Comparison of ENCODE assay signal across 8 cellular contexts in the genomic region with DNA sequence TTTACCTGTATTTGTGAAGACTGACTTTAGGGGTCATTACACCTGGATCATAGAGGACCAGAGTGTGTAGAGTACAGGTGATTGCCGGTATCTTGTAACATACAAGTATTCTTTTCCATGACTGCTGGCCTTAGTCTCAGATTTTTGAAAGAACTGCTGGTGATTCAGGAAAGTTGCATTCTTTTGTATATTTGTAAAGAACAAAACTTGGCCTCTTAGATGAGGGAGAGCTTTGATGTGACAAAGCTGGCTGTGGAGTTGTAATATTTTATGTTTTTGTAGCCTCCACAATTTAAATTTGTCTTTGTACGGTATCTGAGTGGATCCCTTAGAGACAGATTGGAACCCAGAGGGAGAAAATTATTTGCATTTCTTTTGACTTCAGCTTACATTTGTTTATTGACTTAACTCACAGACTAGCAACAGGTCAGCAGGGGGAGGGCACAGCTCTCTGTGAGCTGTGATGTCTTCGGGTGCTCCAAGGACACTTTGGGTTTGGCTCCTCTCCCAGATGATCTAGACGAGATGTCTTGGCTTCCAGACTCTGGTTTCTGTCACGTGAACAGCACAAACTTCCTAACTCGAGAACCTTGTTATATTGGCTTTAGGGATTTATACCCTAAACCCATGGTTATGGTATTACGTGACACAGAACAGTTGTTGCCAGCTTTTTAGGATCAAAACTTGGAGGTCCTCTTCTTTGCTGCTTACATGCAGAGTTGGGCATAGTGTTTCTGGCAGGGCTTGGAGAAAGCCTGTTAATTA.
DNase-seq lines count a peak whose midpoint lies in the region; ATAC-seq and TF ChIP-seq lines count a peak whose summit lies in the region.

No MANE protein-coding gene starts in this region.

- no peak overlapping the region for H2AFZ ChIP-seq in Karpas-422 (ENCODE audit: low read length)

- H4K20me1 ChIP-seq in Karpas-422 (ENCODE audit: insufficient read depth, low read depth, low read length) = peaks cover 50% of the 10 kb centered on the region; the same call in 1 of the 2 replicates

- H3K9me3 ChIP-seq in Karpas-422 (ENCODE audit: low read length) (no peaks in the 10 kb centered on the region), mucosa of descending colon (no peaks in the 10 kb centered on the region)

- no peak for TF ChIP-seq CTCF in choroid plexus epithelial cell (conservative IDR thresholded peaks at IDR 0.05; ENCODE audit: low read depth, low read length)
- no peak for TF ChIP-seq CTCF in mucosa of descending colon (IDR thresholded peaks at IDR 0.05)
- TF ChIP-seq CTCF in omental fat pad (IDR thresholded peaks at IDR 0.05) = no peak

- ATAC-seq in mucosa of descending colon (peak; percentile 81), GM18505 (IDR thresholded peaks at IDR 0.05; ENCODE audit: unreplicated experiment) (no peak), omental fat pad (ENCODE audit: low FRiP score) (no peak)

- H3K9me2 ChIP-seq in Karpas-422 (replicated peaks; ENCODE audit: insufficient read depth, low read length) = no peaks in the 10 kb centered on the region

- H3K79me2 ChIP-seq in Karpas-422 (ENCODE audit: low read length) = no peaks in the 10 kb centered on the region

- no peaks in the 10 kb centered on the region for H3K27me3 ChIP-seq in Karpas-422 (ENCODE audit: low read length)

- intact Hi-C loops in mucosa of descending colon (cut with DNase I, micrococcal nuclease) = no loop called here

- peak; percentile 63 for DNase-seq in AG08396 (ENCODE audit: low spot score)
- DNase-seq in Karpas-422 = no peak
- DNase-seq in choroid plexus epithelial cell (ENCODE audit: low read depth) = peak; percentile 99
- peak in 1 of 3 donors; percentile 77 for DNase-seq in mucosa of descending colon
- DNase-seq in activated CD4-positive, CD25-positive, alpha-beta regulatory T cell (lab: John Stamatoyannopoulos, UW) = no peak
- DNase-seq in omental fat pad (ENCODE audit: low spot score) = no peak
- no peak for DNase-seq in activated CD4-positive, alpha-beta T cell treated with anti-CD3 and anti-CD28 coated beads for 48 hours

- no peak overlapping the region for H3K9ac ChIP-seq in Karpas-422 (ENCODE audit: low read length)

- peak overlapping the region; percentile 26 for H3K4me2 ChIP-seq in Karpas-422 (ENCODE audit: low read depth, low read length, poor library complexity, severe bottlenecking)

- H3K27ac ChIP-seq in Karpas-422 (ENCODE audit: low read length) = no peak overlapping the region

- H3K36me3 ChIP-seq in Karpas-422 (ENCODE audit: insufficient read depth, low read length) (no peaks in the 10 kb centered on the region), mucosa of descending colon (ENCODE audit: low read depth) (no peaks in the 10 kb centered on the region)

- H3K4me3 ChIP-seq in Karpas-422 (ENCODE audit: low read length) = no peak overlapping the region
- H3K4me3 ChIP-seq in choroid plexus epithelial cell (ENCODE audit: low read depth, low read length) = no peak overlapping the region
- no peak overlapping the region for H3K4me3 ChIP-seq in mucosa of descending colon

- H3K4me1 ChIP-seq in Karpas-422 (ENCODE audit: low read length) (peaks cover 23% of the 10 kb centered on the region), mucosa of descending colon (ENCODE audit: low read depth) (no peaks in the 10 kb centered on the region)

- no peak for TF ChIP-seq POLR2A in GM18505 (IDR thresholded peaks at IDR 0.05; ENCODE audit: borderline replicate concordance, extremely low read depth, insufficient read depth, insufficient read length)

Comparison
In these comparisons a context has a peak if more than half of its experiments do, and no peak if none do; other contexts are left out.
1. DNase-seq: peak in AG08396 (single experiment) and choroid plexus epithelial cell (single experiment); none in Karpas-422 (single experiment), activated CD4-positive, CD25-positive, alpha-beta regulatory T cell (0 of 4), omental fat pad (single experiment) and activated CD4-positive, alpha-beta T cell treated with anti-CD3 and anti-CD28 coated beads for 48 hours (single experiment).